8 cellular contexts compared by ENCODE assay signal in the genomic region with DNA sequence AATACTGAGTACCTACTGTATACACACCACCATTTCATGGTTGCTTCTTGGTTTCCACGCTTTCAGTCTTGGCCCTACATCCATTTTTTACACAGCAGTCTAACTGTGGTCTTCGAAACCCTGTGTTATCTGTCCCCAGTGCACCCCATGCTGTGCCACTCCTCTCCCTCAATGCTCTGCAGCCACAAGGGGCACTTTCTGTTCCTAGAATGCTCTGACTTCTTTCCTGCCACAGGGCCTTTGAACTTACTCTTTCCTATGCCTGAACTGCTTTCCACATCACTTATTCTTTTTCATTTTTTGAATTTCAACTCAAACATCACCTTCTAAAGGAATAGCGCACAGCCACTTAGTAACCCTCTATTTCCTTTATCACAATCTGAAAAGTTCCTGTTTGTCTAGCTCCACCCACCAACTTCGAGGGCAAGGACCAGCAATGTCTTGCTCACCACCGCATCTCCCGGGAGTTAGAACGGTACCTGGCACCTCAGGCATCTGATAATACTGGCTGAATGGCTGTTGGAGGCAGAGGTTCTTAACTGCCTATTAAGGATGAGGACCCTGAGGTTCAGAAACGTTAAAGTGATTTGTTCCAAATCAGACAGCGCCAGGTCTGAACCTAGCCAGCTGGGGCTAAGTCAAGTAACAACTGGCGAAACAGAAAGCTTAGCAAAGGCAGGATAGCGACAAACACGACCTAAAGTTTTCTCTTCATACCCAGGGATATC. TPM values are rescaled to one million over a fixed set of nuclear protein-coding genes. Genes with fewer than 3 reads are reported as not detected.
DNase-seq lines count a peak whose midpoint lies in the region; ATAC-seq, FAIRE-seq and TF ChIP-seq lines count a peak whose summit lies in the region.

No MANE protein-coding gene starts in this region.

- H3K27me3 Mint-ChIP-seq in WTC11 (ENCODE audit: low read depth) = no peaks in the 10 kb centered on the region; the same call in 1 of the 2 replicates

- peak overlapping the region; percentile 89 for H3K18ac ChIP-seq in H1 (ENCODE audit: extremely low read depth, low read length)

- H3K9me3 ChIP-seq in H1 (ENCODE audit: insufficient read depth in 2 of 2, low read depth in 1 of 2, low read length in 1 of 2) (no peaks in the 10 kb centered on the region), neural cell (ENCODE audit: low read length) (no peaks in the 10 kb centered on the region), transverse colon (no peaks in the 10 kb centered on the region)

- H3K56ac ChIP-seq in H1 (replicated peaks; ENCODE audit: insufficient read length, low read depth, low read length) = peak overlapping the region; percentile 38

- H3K4me3 ChIP-seq in H1 (ENCODE audit: extremely low read depth in 1 of 4, insufficient read depth in 2 of 4, low read depth in 3 of 4, low read length in 4 of 4) (peak overlapping the region; percentile 75 to 91 (median 84)), neural cell (ENCODE audit: low read length) (peak overlapping the region; percentile 90), transverse colon (peak overlapping the region; percentile 62 to 78 (median 68))

- CTCF ChIA-PET in WTC11 (lab: Charles Lee) (interaction anchor here (0.5 to 1.5 kb wide), 5 partner anchors 49 to 665 kb away, joined by 3 to 6 read pairs (median 3); partner anchors contain the start of gene KCTD21), H1 (lab: Charles Lee; ENCODE audit: partially characterized antibody) (interaction anchor here (0.6 kb wide), 1 partner anchor 658 kb away, joined by 6 read pairs; no protein-coding TSS in a partner anchor)

- peak overlapping the region; percentile 65 for H4K5ac ChIP-seq in H1 (ENCODE audit: insufficient read length, low read depth, low read length)

- H2BK20ac ChIP-seq in H1 (ENCODE audit: low read length) = no peak overlapping the region

- H2BK120ac ChIP-seq in H1 (replicated peaks; ENCODE audit: low read depth, low read length) = peak overlapping the region; percentile 14

- no peak overlapping the region for H3K23ac ChIP-seq in H1 (ENCODE audit: insufficient read length)

- 23% methylated on average over 12 of the region's 12 CpGs; no CpG with 5 or more reads in 1 of the 2 experiments for WGBS in H1 (ENCODE audit: extremely low coverage in 1 of 2, insufficient coverage in 1 of 2, insufficient read length in 1 of 2, insufficient replicate concordance in 2 of 2, low coverage in 1 of 2, low lambda C conversion rate in 2 of 2, missing lambda C conversion rate in 1 of 2), 2 experiments
- 17 to 18% methylated on average over 7 to 12 of the region's 12 CpGs for WGBS in transverse colon (ENCODE audit: low coverage in 1 of 2), 2 donors

- peak overlapping the region; percentile 62 for H3K4ac ChIP-seq in H1 (replicated peaks; ENCODE audit: insufficient read length, low read depth, low read length)

- TF ChIP-seq EP300 in H1 (IDR thresholded peaks at IDR 0.05; ENCODE audit: borderline replicate concordance in 1 of 2, low read depth in 2 of 2, low read length in 2 of 2) = no peak
- no peak for TF ChIP-seq EP300 in neural cell (conservative IDR thresholded peaks at IDR 0.05; ENCODE audit: poor library complexity, severe bottlenecking)
- no peak for TF ChIP-seq EP300 in transverse colon (IDR thresholded peaks at IDR 0.05; ENCODE audit: low read depth)

- no peaks in the 10 kb centered on the region; a peak in 1 of 7 replicates for H3K4me1 ChIP-seq in H1 (replicated peaks in 1 of 4; ENCODE audit: control insufficient read depth in 3 of 4, insufficient read depth in 4 of 4, low read length in 3 of 4)
- H3K4me1 ChIP-seq in transverse colon = peaks cover 3 to 16% (median 9%) of the 10 kb centered on the region in 4 donors

- H4K20me1 ChIP-seq in H1 (replicated peaks in 1 of 2; ENCODE audit: control insufficient read depth in 1 of 2, insufficient read depth in 2 of 2, low read length in 2 of 2) (no peaks in the 10 kb centered on the region), neural cell (ENCODE audit: insufficient read depth) (no peaks in the 10 kb centered on the region)

- H3K14ac ChIP-seq in H1 (ENCODE audit: insufficient read length) = no peak overlapping the region

- TF ChIP-seq RAD21 in H1 (IDR thresholded peaks at IDR 0.05 in 1 of 2, conservative IDR thresholded peaks at IDR 0.05 in 1 of 2; ENCODE audit: low read depth in 2 of 2, low read length in 2 of 2) = no peak
- TF ChIP-seq RAD21 in neural cell (conservative IDR thresholded peaks at IDR 0.05) = no peak

- no peak for FAIRE-seq in H1 (lab: Jason Lieb, UNC)

- H2AK5ac ChIP-seq in H1 (ENCODE audit: low read depth, low read length) = no peak overlapping the region

- peak overlapping the region; percentile 98 for H4K8ac ChIP-seq in H1 (ENCODE audit: extremely low read depth, insufficient read depth, low read length)

- no peaks in the 10 kb centered on the region for H3K9me2 ChIP-seq in neural cell (ENCODE audit: insufficient read depth, low read length)

- H3K4me2 ChIP-seq in H1 (ENCODE audit: insufficient read depth in 1 of 2, low read depth in 2 of 2, low read length in 2 of 2) (peak overlapping the region; percentile 76 to 82), neural cell (ENCODE audit: low read length) (peak overlapping the region; percentile 99)

- H3K27me3 ChIP-seq in H1 (replicated peaks in 1 of 4; ENCODE audit: control insufficient read depth in 3 of 4, extremely low read depth in 1 of 4, insufficient read depth in 3 of 4, low read length in 3 of 4) (no peaks in the 10 kb centered on the region), neural cell (ENCODE audit: insufficient read depth, low read depth, low read length) (no peaks in the 10 kb centered on the region), transverse colon (no peaks in the 10 kb centered on the region)

- no peak overlapping the region for H2BK12ac ChIP-seq in H1 (ENCODE audit: low read depth, low read length)

- intact Hi-C loops in transverse colon (cut with DNase I; ENCODE audit: low total_unique reads) = no loop called here

- TF ChIP-seq POLR2A in H1 (IDR thresholded peaks at IDR 0.05; ENCODE audit: control extremely low read depth in 1 of 2, low read depth in 2 of 2, low read length in 2 of 2) (no peak), transverse colon (IDR thresholded peaks at IDR 0.05) (no peak)

- peaks cover 12% of the 10 kb centered on the region for H3K23me2 ChIP-seq in H1 (ENCODE audit: low read depth, low read length)

- peak overlapping the region; percentile 90 for H2BK15ac ChIP-seq in H1 (ENCODE audit: low read length)

- H3K79me2 ChIP-seq in H1 (ENCODE audit: control insufficient read depth in 1 of 2, insufficient read depth in 2 of 2, low read length in 2 of 2) (peaks cover 0 to 25% of the 10 kb centered on the region in 2 experiments; a peak in 3 of 4 replicates), neural cell (replicated peaks; ENCODE audit: insufficient read depth, low read length) (peaks cover 8% of the 10 kb centered on the region)

- H3K9ac ChIP-seq in H1 (replicated peaks in 1 of 4; ENCODE audit: extremely low read depth in 1 of 4, low read depth in 3 of 4, low read length in 3 of 4) (peak overlapping the region; percentile 84 to 94 (median 90)), neural cell (ENCODE audit: low read length) (peak overlapping the region; percentile 61)

- H3K36me3 ChIP-seq in H1 (ENCODE audit: control insufficient read depth in 2 of 4, insufficient read depth in 4 of 4, low read length in 3 of 4) (peaks cover 2 to 11% (median 8%) of the 10 kb centered on the region in 4 experiments; a peak in 5 of 8 replicates), neural cell (ENCODE audit: insufficient read depth, low read length) (no peaks in the 10 kb centered on the region), transverse colon (no peaks in the 10 kb centered on the region)

- peak; percentile 37 for ATAC-seq in GM21717 (IDR thresholded peaks at IDR 0.05; ENCODE audit: unreplicated experiment)
- ATAC-seq in WTC11 = peak; percentile 34

- in situ Hi-C loops in transverse colon (cut with MboI; ENCODE audit: low pct_ligation_motif_present in 1 of 4, low pct_unique_long_range_greater_than_20kb in 1 of 4, low sequenced_read_pairs in 3 of 4) = loop anchor here in 2 of 4 donors (25.0 kb wide), 1 partner anchor 423 kb away; the partner anchor contains the start of gene NARS2 (in 2 of the 2)

- H3K4me3 Mint-ChIP-seq in WTC11 = peak overlapping the region; percentile 88

- H3F3A ChIP-seq in neural cell (ENCODE audit: insufficient read depth, low read length, poor library complexity, severe bottlenecking) = no peaks in the 10 kb centered on the region

- H3K27ac ChIP-seq in H1 (ENCODE audit: low read depth, low read length) = peak overlapping the region; percentile 87
- no peak overlapping the region for H3K27ac ChIP-seq in neural cell (ENCODE audit: low read length)
- H3K27ac ChIP-seq in transverse colon = peak overlapping the region; percentile 79 to 86 (median 80)

- peak; percentile 30 for DNase-seq in GM03348 (ENCODE audit: low spot score)
- DNase-seq in KG1 (lab: John Stamatoyannopoulos, UW) = peak; percentile 58
- no peak for DNase-seq in WTC11 (ENCODE audit: low spot score)
- DNase-seq in H1 (ENCODE audit: low read depth in 1 of 2, low spot score in 2 of 2) = no peak
- peak; percentile 34 for DNase-seq in transverse colon
- no peak for DNase-seq in Ammon's horn (ENCODE audit: low spot score)

- peaks cover 3% of the 10 kb centered on the region; the same call in 1 of the 2 replicates for H3K9me3 Mint-ChIP-seq in WTC11

- H3K4me1 Mint-ChIP-seq in WTC11 = peaks cover 17% of the 10 kb centered on the region

- H3K79me1 ChIP-seq in H1 (ENCODE audit: low read depth, low read length) = 0 out of 2 replicates have a peak, but pooled peaks cover 3% of the 10 kb centered on the region

- H3K27ac Mint-ChIP-seq in WTC11 = peak overlapping the region; percentile 65

- POLR2A ChIA-PET in WTC11 (lab: Charles Lee) = interaction anchor here (0.6 to 1.6 kb wide), 6 partner anchors 22 to 237 kb away, joined by 3 to 9 read pairs (median 3); partner anchors contain the start of genes INTS4, KCTD21 and USP35
- POLR2A ChIA-PET in H1 (lab: Charles Lee; ENCODE audit: partially characterized antibody) = interaction anchor here (0.6 to 4.5 kb wide), 24 partner anchors 8 to 445 kb away, joined by 3 to 32 read pairs (median 4); partner anchors contain the start of genes INTS4, KCTD21, NARS2 and NDUFC2

- H2AFZ ChIP-seq in H1 (ENCODE audit: low read length) (peak overlapping the region; percentile 66), neural cell (ENCODE audit: low read depth, low read length) (peak overlapping the region; percentile 81)

- TF ChIP-seq CTCF in WTC11 (IDR thresholded peaks at IDR 0.05) (no peak), H1 (IDR thresholded peaks at IDR 0.05; ENCODE audit: control extremely low read depth in 1 of 3, insufficient read depth in 1 of 3, low read depth in 1 of 3, low read length in 3 of 3) (peak in 1 of 3 experiments; percentile 31; a peak in 1 of 4 replicates), neural cell (IDR thresholded peaks at IDR 0.05; ENCODE audit: poor library complexity, severe bottlenecking) (no peak), transverse colon (IDR thresholded peaks at IDR 0.05) (no peak)

- peak overlapping the region; percentile 89 for H2BK5ac ChIP-seq in H1 (ENCODE audit: low read depth, low read length)

- H3K36me3 Mint-ChIP-seq in WTC11 = peaks cover 43% of the 10 kb centered on the region

- peak overlapping the region; percentile 78 for H4K91ac ChIP-seq in H1 (replicated peaks; ENCODE audit: insufficient read length, low read length)

RNA-seq across cellular contexts. Expression of gene ALG8, which starts 0.6 kb away (rescaled TPM):
- total RNA-seq in WTC11 (2021) (63.8 to 72.2 TPM (median 67.2 TPM) in 3 replicates), transverse colon (10 to 100 TPM in 3 of 4 donors, 1 to 10 TPM in 1; 4.9 to 28.9 (median 14.5) TPM)
- total RNA-seq in H1 (2021; fragmentation: NEBNext Ultra II Directional; extraction: Animal tissue kit (Norgen Biotek cat#: 25700)) = 56.9 and 66.7 TPM in 2 replicates
- polyA plus RNA-seq in H1 (2011; rRNA removed) (45.5 and 84.3 TPM in 2 replicates), neural cell (35.7 and 42.1 TPM in 2 replicates)
- 66.3 TPM for polyA plus RNA-seq in H1 (2011; cell fraction: cytosol; rRNA removed)
- polyA plus RNA-seq in H1 (2011; cell fraction: nucleus; rRNA removed) = 47.6 TPM
- 47.0 to 77.3 TPM (median 58.6 TPM) in 4 replicates for polyA plus RNA-seq in H1 (2012, experiment 1 of 2)
- polyA plus RNA-seq in H1 (2012, experiment 2 of 2) = 23.8 TPM
- 171 TPM for polyA plus RNA-seq in H1 (2013, experiment 1 of 2)
- 186 TPM for polyA plus RNA-seq in H1 (2013, experiment 2 of 2)
- 70.8 and 86.4 TPM in 2 replicates for polyA minus RNA-seq in H1 (2011; rRNA and poly(A)+ RNA removed)
- 52.0 TPM for polyA minus RNA-seq in H1 (2011; cell fraction: cytosol; rRNA and poly(A)+ RNA removed)
- 46.6 TPM for polyA minus RNA-seq in H1 (2011; cell fraction: nucleus; rRNA and poly(A)+ RNA removed)
- 32.1 and 33.7 TPM in 2 replicates for polyA minus RNA-seq in neural cell

RNA-seq across cellular contexts. Expression of gene KCTD21, which starts 49.6 kb away (rescaled TPM):
- 2.8 to 4.0 TPM (median 3.1 TPM) in 3 replicates for total RNA-seq in WTC11 (2021)
- 4.1 and 6.2 TPM in 2 replicates for total RNA-seq in H1 (2021; fragmentation: NEBNext Ultra II Directional; extraction: Animal tissue kit (Norgen Biotek cat#: 25700))
- 3.2 and 5.0 TPM in 2 replicates for polyA plus RNA-seq in H1 (2011; rRNA removed)
- polyA plus RNA-seq in H1 (2011; cell fraction: cytosol; rRNA removed) = 4.1 TPM
- polyA plus RNA-seq in H1 (2011; cell fraction: nucleus; rRNA removed) = 4.5 TPM
- polyA plus RNA-seq in H1 (2012, experiment 1 of 2) = 2.8 to 4.9 TPM (median 3.5 TPM) in 4 replicates
- polyA plus RNA-seq in H1 (2012, experiment 2 of 2) = 2.9 TPM
- polyA plus RNA-seq in H1 (2013, experiment 1 of 2) = 1.8 TPM
- 1.6 TPM for polyA plus RNA-seq in H1 (2013, experiment 2 of 2)
- polyA minus RNA-seq in H1 (2011; rRNA and poly(A)+ RNA removed) = 6.5 and 8.2 TPM in 2 replicates
- polyA minus RNA-seq in H1 (2011; cell fraction: cytosol; rRNA and poly(A)+ RNA removed) = 2.3 TPM
- polyA minus RNA-seq in H1 (2011; cell fraction: nucleus; rRNA and poly(A)+ RNA removed) = 1.7 TPM
- 1.2 and 1.4 TPM in 2 replicates for polyA plus RNA-seq in neural cell
- polyA minus RNA-seq in neural cell = 2.9 and 3.6 TPM in 2 replicates
- 10 to 100 TPM; 10.9 to 55.0 (median 29.2) TPM for total RNA-seq in transverse colon

RNA-seq across cellular contexts. Expression of gene USP35, which starts 49.9 kb away (rescaled TPM):
- total RNA-seq in WTC11 (2021) (9.1 to 10.6 TPM (median 9.6 TPM) in 3 replicates), transverse colon (10 to 100 TPM in 2 of 4 donors, 1 to 10 TPM in 2; 7.4 to 17.2 (median 10.9) TPM)
- total RNA-seq in H1 (2021; fragmentation: NEBNext Ultra II Directional; extraction: Animal tissue kit (Norgen Biotek cat#: 25700)) = 6.8 and 7.8 TPM in 2 replicates
- polyA plus RNA-seq in H1 (2011; rRNA removed) (4.6 and 7.2 TPM in 2 replicates), neural cell (12.9 and 13.9 TPM in 2 replicates)
- polyA plus RNA-seq in H1 (2011; cell fraction: cytosol; rRNA removed) = 6.4 TPM
- 17.5 TPM for polyA plus RNA-seq in H1 (2011; cell fraction: nucleus; rRNA removed)
- polyA plus RNA-seq in H1 (2012, experiment 1 of 2) = 6.5 to 7.1 TPM (median 6.8 TPM) in 4 replicates
- polyA plus RNA-seq in H1 (2012, experiment 2 of 2) = 4.7 TPM
- polyA plus RNA-seq in H1 (2013, experiment 1 of 2) = 4.3 TPM
- 3.6 TPM for polyA plus RNA-seq in H1 (2013, experiment 2 of 2)
- 4.5 and 8.6 TPM in 2 replicates for polyA minus RNA-seq in H1 (2011; rRNA and poly(A)+ RNA removed)
- polyA minus RNA-seq in H1 (2011; cell fraction: cytosol; rRNA and poly(A)+ RNA removed) = 5.5 TPM
- 9.2 TPM for polyA minus RNA-seq in H1 (2011; cell fraction: nucleus; rRNA and poly(A)+ RNA removed)
- 18.1 and 20.2 TPM in 2 replicates for polyA minus RNA-seq in neural cell

RNA-seq across cellular contexts. Expression of gene NDUFC2, which starts 59.2 kb away (rescaled TPM):
- total RNA-seq in WTC11 (2021) = 195 to 216 TPM (median 215 TPM) in 3 replicates
- total RNA-seq in H1 (2021; fragmentation: NEBNext Ultra II Directional; extraction: Animal tissue kit (Norgen Biotek cat#: 25700)) = 216 and 218 TPM in 2 replicates
- polyA plus RNA-seq in H1 (2011; rRNA removed) = 356 and 477 TPM in 2 replicates
- 212 TPM for polyA plus RNA-seq in H1 (2011; cell fraction: cytosol; rRNA removed)
- polyA plus RNA-seq in H1 (2011; cell fraction: nucleus; rRNA removed) = 149 TPM
- polyA plus RNA-seq in H1 (2012, experiment 1 of 2) = 170 to 347 TPM (median 216 TPM) in 4 replicates
- 178 TPM for polyA plus RNA-seq in H1 (2012, experiment 2 of 2)
- 337 TPM for polyA plus RNA-seq in H1 (2013, experiment 1 of 2)
- 332 TPM for polyA plus RNA-seq in H1 (2013, experiment 2 of 2)
- polyA minus RNA-seq in H1 (2011; rRNA and poly(A)+ RNA removed) = 17.2 and 27.2 TPM in 2 replicates
- polyA minus RNA-seq in H1 (2011; cell fraction: cytosol; rRNA and poly(A)+ RNA removed) = 64.3 TPM
- polyA minus RNA-seq in H1 (2011; cell fraction: nucleus; rRNA and poly(A)+ RNA removed) = 68.1 TPM
- 269 and 322 TPM in 2 replicates for polyA plus RNA-seq in neural cell
- polyA minus RNA-seq in neural cell = 135 and 165 TPM in 2 replicates
- 100 to 1,000 TPM in 2 of 4 donors, 10 to 100 TPM in 1, 1 to 10 TPM in 1; 6.0 to 123 (median 68.4) TPM for total RNA-seq in transverse colon

Comparison
In these comparisons a context has a peak if more than half of its experiments do, and no peak if none do; other contexts are left out.
1. DNase-seq: peak in GM03348 (single experiment), KG1 (single experiment) and transverse colon (single experiment); none in WTC11 (single experiment), H1 (0 of 2) and Ammon's horn (single experiment).
2. Peak in every context shown above with its lines, with median percentiles within 50 percentile points of each other: H3K4me3 ChIP-seq.